In genomic region chr6:43707269-43707668, GRCh38 we compare ENCODE assay signal across 12 cellular contexts.
"Had no signal": no experiment of that assay in that cellular context is flagged by ENCODE, and none has a peak within 500 bp of the region (broad histone marks: within the 10 kb centered on the region; RNA-seq: fewer than 3 reads in every experiment).

No MANE protein-coding gene starts in this region.

- H3K36me3 ChIP-seq: adrenal gland, colonic mucosa, ovary, tibial artery had no signal

- H3K27ac ChIP-seq: adrenal gland, colonic mucosa, epithelial cell of prostate, ovary, tibial artery had no signal

- DNase-seq: activated CD4-positive, alpha-beta T cell treated with anti-CD3 and anti-CD28 coated beads, Interleukin-2, amount 50 U/mL, for 1 hour; activated naive CD4-positive, alpha-beta T cell treated with anti-CD3 and anti-CD28 coated beads, Interleukin-2, amount 50 U/mL, for 16 hours; adrenal gland; caudate nucleus; colonic mucosa; effector CD8-positive, alpha-beta T cell; nephron progenitor cell; ovary; tibial artery had no signal

- ATAC-seq: WTC11 had no signal

- H3K9me3 ChIP-seq: adrenal gland, colonic mucosa, ovary, tibial artery had no signal

- H3K4me3 ChIP-seq: adrenal gland, colonic mucosa, lung, ovary, tibial artery had no signal

- H3K27me3 ChIP-seq: adrenal gland, colonic mucosa, ovary had no signal
